ENCODE assay signal across 38 cellular contexts in the genomic region with DNA sequence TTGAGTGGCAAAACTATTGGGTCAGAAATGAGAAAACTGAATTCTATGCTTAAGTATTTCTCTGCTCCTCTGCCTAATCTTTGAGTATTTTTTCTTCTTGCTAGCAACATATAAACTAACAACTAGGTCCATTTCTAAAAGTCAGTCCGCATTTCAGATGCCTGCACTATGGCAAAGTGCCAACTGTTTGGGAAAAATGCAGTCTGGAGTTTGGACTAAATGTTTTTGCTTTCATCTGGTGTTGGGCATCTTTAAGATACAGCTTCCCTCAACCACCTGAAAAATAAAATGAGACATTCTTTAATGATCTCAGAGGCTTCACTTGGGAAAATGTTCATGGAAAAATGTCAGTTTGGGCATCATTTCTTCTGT.
DNase-seq lines count a peak whose midpoint lies in the region; ATAC-seq and TF ChIP-seq lines count a peak whose summit lies in the region.
"Had no signal": no experiment of that assay in that cellular context is flagged by ENCODE, and none has a peak within 500 bp of the region (broad histone marks: within the 10 kb centered on the region; RNA-seq: fewer than 3 reads in every experiment).

No MANE protein-coding gene starts in this region.

- H4K20me1 ChIP-seq in SK-N-SH (ENCODE audit: insufficient read depth): no peaks in the 10 kb centered on the region

- peak overlapping the region in 1 of 2 experiments; percentile 22; a peak in 1 of 4 replicates for H3K27ac ChIP-seq in SK-N-SH (ENCODE audit: low read depth in 2 of 2, low read length in 1 of 2)
- H3K27ac ChIP-seq in subcutaneous abdominal adipose tissue (ENCODE audit: low read depth, low read length): peak overlapping the region; percentile 74
- H3K27ac ChIP-seq: foreskin keratinocyte, hepatocyte, HL-60, neutrophil, prostate gland, suprapubic skin had no signal

- H3K4me1 ChIP-seq in SK-N-SH (ENCODE audit: control insufficient read depth in 1 of 2, insufficient read depth in 2 of 2, low read depth in 1 of 2, low read length in 1 of 2): no peaks in the 10 kb centered on the region; a peak in 1 of 4 replicates
- H3K4me1 ChIP-seq in subcutaneous abdominal adipose tissue (ENCODE audit: control insufficient read depth in 5 of 5, insufficient read depth in 5 of 5, low read length in 5 of 5): peaks cover 0 to 55% (median 25%) of the 10 kb centered on the region in 5 donors
- H3K4me1 ChIP-seq: Caco-2, foreskin keratinocyte, HAP-1, prostate gland had no signal

- no peak for ATAC-seq in SK-N-SH treated with all-trans-retinoic acid at 6 μM for 48 hours
- no peak for ATAC-seq in sciatic nerve
- ATAC-seq: activated naive CD4-positive, alpha-beta T cell treated with anti-CD3 and anti-CD28 coated beads, Interleukin-2, amount 50 U/mL, for 72 hours; esophagus mucosa; foreskin keratinocyte; left colon; Panc1; stimulated activated naive B cell treated with anti-CD40 and anti-IgM and Interleukin-4, amounts not matched to agents 10 μg/mL and 1 μg/mL and 100 μg/mL, for 72 hours; WTC11 had no signal

- peaks cover 67% of the 10 kb centered on the region for H3K4me1 Mint-ChIP-seq in chondrocyte (ENCODE audit: low read depth)
- H3K4me1 Mint-ChIP-seq: activated CD4-positive, alpha-beta T cell treated with anti-CD3 and anti-CD28 coated beads, Interleukin-2, amount 10 ng/mL, durations not matched to agents 24 days and 14 days; memory B cell; stimulated activated naive B cell treated with anti-CD40 and anti-IgM and Interleukin-4, amounts not matched to agents 10 μg/mL and 1 μg/mL and 100 μg/mL, for 72 hours had no signal

- H3K4me3 ChIP-seq in SK-N-SH (ENCODE audit: low read depth in 2 of 2, low read length in 1 of 2) (no peak overlapping the region), subcutaneous abdominal adipose tissue (ENCODE audit: low read depth in 1 of 5, low read length in 5 of 5) (no peak overlapping the region)
- H3K4me3 ChIP-seq: HAP-1, hepatocyte, prostate gland, suprapubic skin had no signal

- intact Hi-C loops in sciatic nerve (cut with DNase I): no loop called here

- no peaks in the 10 kb centered on the region for H3K9me3 Mint-ChIP-seq in chondrocyte (ENCODE audit: low read depth)
- H3K9me3 Mint-ChIP-seq: activated CD4-positive, alpha-beta T cell treated with anti-CD3 and anti-CD28 coated beads, Interleukin-2, amount 10 ng/mL, durations not matched to agents 24 days and 14 days; activated naive CD4-positive, alpha-beta T cell treated with anti-CD3 and anti-CD28 coated beads, Interleukin-2, amount 50 U/mL, for 72 hours; memory B cell; stimulated activated naive B cell treated with anti-CD40 and anti-IgM and Interleukin-4, amounts not matched to agents 10 μg/mL and 1 μg/mL and 100 μg/mL, for 72 hours; WTC11 had no signal

- TF ChIP-seq RAD21 in SK-N-SH (IDR thresholded peaks at IDR 0.05; ENCODE audit: low read length): no peak

- H3K9ac ChIP-seq in SK-N-SH (no peak overlapping the region), subcutaneous abdominal adipose tissue (ENCODE audit: low read length in 5 of 5) (peak overlapping the region in 2 of 5 donors; percentile 8 to 35)

- DNase-seq in SK-N-SH (no peak), chondrocyte (ENCODE audit: low spot score) (no peak), myocyte (ENCODE audit: low read depth) (peak; percentile 22), NCI-H510A (lab: John Stamatoyannopoulos, UW) (no peak), T-helper 2 cell (no peak), sciatic nerve (ENCODE audit: low spot score) (no peak)
- DNase-seq: 8988T; activated CD4-positive, alpha-beta T cell treated with anti-CD3 and anti-CD28 coated beads, Interleukin-2, amount 10 ng/mL, durations not matched to agents 24 days and 14 days; activated effector memory CD4-positive, alpha-beta T cell treated with Interleukin-2 at 50 U/mL for 16 hours; activated T-cell treated with anti-CD3 and anti-CD28 coated beads, Interleukin-2, amount 50 U/mL, for 1 hour; Caco-2; central memory CD4-positive, alpha-beta T cell; DMS79 treated with DMSO at 0.1 percent for 48 hours; foreskin keratinocyte; GF-D8; KBM-7; left colon; NCI-H1105 treated with DMSO at 0.1 percent for 48 hours; NCI-H2029; NCI-H2227 treated with DMSO at 0.1 percent for 48 hours; NCI-H69; SIG-M5; small intestine; stimulated activated naive B cell treated with anti-CD40 and anti-IgM and Interleukin-4, amounts not matched to agents 10 μg/mL and 1 μg/mL and 100 μg/mL, for 72 hours; T1000 had no signal

- TF ChIP-seq CTCF in SK-N-SH (IDR thresholded peaks at IDR 0.05) (no peak), chondrocyte (IDR thresholded peaks at IDR 0.05) (no peak)

- no peaks in the 10 kb centered on the region for H3K9me3 ChIP-seq in SK-N-SH
- no peaks in the 10 kb centered on the region for H3K9me3 ChIP-seq in subcutaneous abdominal adipose tissue (ENCODE audit: control insufficient read depth in 5 of 5, low read length in 5 of 5)
- H3K9me3 ChIP-seq: Caco-2, HAP-1, neutrophil, prostate gland, suprapubic skin had no signal

- H3K27ac Mint-ChIP-seq in chondrocyte (ENCODE audit: unreplicated experiment): peak overlapping the region; percentile 41
- H3K27ac Mint-ChIP-seq: activated CD4-positive, alpha-beta T cell treated with anti-CD3 and anti-CD28 coated beads, Interleukin-2, amount 10 ng/mL, durations not matched to agents 24 days and 14 days; activated naive CD4-positive, alpha-beta T cell treated with anti-CD3 and anti-CD28 coated beads, Interleukin-2, amount 50 U/mL, for 72 hours; memory B cell; stimulated activated naive B cell treated with anti-CD40 and anti-IgM and Interleukin-4, amounts not matched to agents 10 μg/mL and 1 μg/mL and 100 μg/mL, for 72 hours; WTC11 had no signal

- H3K36me3 ChIP-seq in SK-N-SH (replicated peaks in 1 of 2; ENCODE audit: control insufficient read depth in 1 of 2, insufficient read depth in 2 of 2, low read length in 1 of 2) (no peaks in the 10 kb centered on the region), subcutaneous abdominal adipose tissue (ENCODE audit: control insufficient read depth in 5 of 5, insufficient read depth in 5 of 5, low read length in 5 of 5) (no peaks in the 10 kb centered on the region)
- H3K36me3 ChIP-seq: HAP-1, neutrophil, prostate gland, suprapubic skin had no signal

- H3K27me3 ChIP-seq in SK-N-SH (ENCODE audit: insufficient read depth) (no peaks in the 10 kb centered on the region), subcutaneous abdominal adipose tissue (ENCODE audit: control insufficient read depth in 5 of 5, insufficient read depth in 4 of 5, low read length in 5 of 5) (no peaks in the 10 kb centered on the region)
- H3K27me3 ChIP-seq: foreskin keratinocyte, hepatocyte, neutrophil, suprapubic skin had no signal

- no peaks in the 10 kb centered on the region for H3K36me3 Mint-ChIP-seq in chondrocyte (ENCODE audit: low read depth)
- H3K36me3 Mint-ChIP-seq: activated naive CD4-positive, alpha-beta T cell treated with anti-CD3 and anti-CD28 coated beads, Interleukin-2, amount 50 U/mL, for 72 hours; memory B cell; stimulated activated naive B cell treated with anti-CD40 and anti-IgM and Interleukin-4, amounts not matched to agents 10 μg/mL and 1 μg/mL and 100 μg/mL, for 72 hours; WTC11 had no signal

- H3K4me3 Mint-ChIP-seq in chondrocyte (ENCODE audit: unreplicated experiment): no peak overlapping the region
- H3K4me3 Mint-ChIP-seq: activated CD4-positive, alpha-beta T cell treated with anti-CD3 and anti-CD28 coated beads, Interleukin-2, amount 10 ng/mL, durations not matched to agents 24 days and 14 days; memory B cell; stimulated activated naive B cell treated with anti-CD40 and anti-IgM and Interleukin-4, amounts not matched to agents 10 μg/mL and 1 μg/mL and 100 μg/mL, for 72 hours; WTC11 had no signal

- H3F3A ChIP-seq in SK-N-SH (replicated peaks; ENCODE audit: insufficient read depth): peaks cover 11% of the 10 kb centered on the region

- no peaks in the 10 kb centered on the region for H3K79me2 ChIP-seq in SK-N-SH (ENCODE audit: insufficient read depth)
- H3K79me2 ChIP-seq: hepatocyte had no signal

- CTCF ChIA-PET in SK-N-SH (lab: Yijun Ruan, JAX): no interaction called here

- no peaks in the 10 kb centered on the region for H3K9me2 ChIP-seq in SK-N-SH

- WGBS in SK-N-SH (ENCODE audit: low lambda C conversion rate): 84% methylated on average over 1 of the region's 1 CpG

- TF ChIP-seq EP300 in SK-N-SH (IDR thresholded peaks at IDR 0.05; ENCODE audit: borderline replicate concordance in 1 of 2, low read depth in 1 of 2, low read length in 1 of 2): no peak

- H3K27me3 Mint-ChIP-seq in chondrocyte (ENCODE audit: low read depth): no peaks in the 10 kb centered on the region
- H3K27me3 Mint-ChIP-seq: activated CD4-positive, alpha-beta T cell treated with anti-CD3 and anti-CD28 coated beads, Interleukin-2, amount 10 ng/mL, durations not matched to agents 24 days and 14 days; memory B cell; stimulated activated naive B cell treated with anti-CD40 and anti-IgM and Interleukin-4, amounts not matched to agents 10 μg/mL and 1 μg/mL and 100 μg/mL, for 72 hours had no signal

- POLR2A ChIA-PET in SK-N-SH (lab: Yijun Ruan, JAX): no interaction called here

- H3K4me2 ChIP-seq in SK-N-SH: no peak overlapping the region
- H3K4me2 ChIP-seq: hepatocyte had no signal

- H2AFZ ChIP-seq in SK-N-SH (ENCODE audit: low read depth): no peak overlapping the region
- H2AFZ ChIP-seq: hepatocyte had no signal

TF ChIP-seq in SK-N-SH, 30 proteins besides CTCF, POLR2A, EP300 and RAD21:
- TF ChIP-seq NFIC (IDR thresholded peaks at IDR 0.05; ENCODE audit: borderline replicate concordance) (peak; percentile 16; the same call in 1 of the 2 replicates), GABPA (IDR thresholded peaks at IDR 0.05; ENCODE audit: low read depth) (no peak)

TF ChIP-seq in SK-N-SH treated with all-trans-retinoic acid at 6 μM for 48 hours, 23 proteins besides CTCF, POLR2A, EP300 and RAD21 (continues in another document):
- TF ChIP-seq OSR1 (CRISPR knock-in tag; IDR thresholded peaks at IDR 0.05): no peak
- no peak for TF ChIP-seq CSDC2 (CRISPR knock-in tag; IDR thresholded peaks at IDR 0.05)
- TF ChIP-seq, protein P1, sequence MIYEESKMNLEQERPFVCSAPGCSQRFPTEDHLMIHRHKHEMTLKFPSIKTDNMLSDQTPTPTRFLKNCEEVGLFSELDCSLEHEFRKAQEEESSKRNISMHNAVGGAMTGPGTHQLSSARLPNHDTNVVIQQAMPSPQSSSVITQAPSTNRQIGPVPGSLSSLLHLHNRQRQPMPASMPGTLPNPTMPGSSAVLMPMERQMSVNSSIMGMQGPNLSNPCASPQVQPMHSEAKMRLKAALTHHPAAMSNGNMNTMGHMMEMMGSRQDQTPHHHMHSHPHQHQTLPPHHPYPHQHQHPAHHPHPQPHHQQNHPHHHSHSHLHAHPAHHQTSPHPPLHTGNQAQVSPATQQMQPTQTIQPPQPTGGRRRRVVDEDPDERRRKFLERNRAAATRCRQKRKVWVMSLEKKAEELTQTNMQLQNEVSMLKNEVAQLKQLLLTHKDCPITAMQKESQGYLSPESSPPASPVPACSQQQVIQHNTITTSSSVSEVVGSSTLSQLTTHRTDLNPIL (CRISPR knock-in tag; IDR thresholded peaks at IDR 0.05; ENCODE audit: low read depth): no peak
- TF ChIP-seq ESRRG (CRISPR knock-in tag; IDR thresholded peaks at IDR 0.05): no peak
- no peak for TF ChIP-seq GLIS3 (CRISPR knock-in tag; IDR thresholded peaks at IDR 0.05)
